Comparison of ENCODE assay signal across 27 cellular contexts in genomic region chr5:87645241-87645640, GRCh38.
DNase-seq lines count a peak whose midpoint lies in the region; ATAC-seq and TF ChIP-seq lines count a peak whose summit lies in the region.
"Had no signal": no experiment of that assay in that cellular context is flagged by ENCODE, and none has a peak within 500 bp of the region (broad histone marks: within the 10 kb centered on the region; RNA-seq: fewer than 3 reads in every experiment).

No MANE protein-coding gene starts in this region.

- H3K27me3 ChIP-seq in mammary epithelial cell (ENCODE audit: insufficient read depth, low read length) (no peaks in the 10 kb centered on the region), breast epithelium (no peaks in the 10 kb centered on the region), layer of hippocampus (ENCODE audit: control insufficient read depth, insufficient read depth, low read length) (no peaks in the 10 kb centered on the region)
- H3K27me3 ChIP-seq: cardiac muscle cell, spleen, uterus had no signal

- no peaks in the 10 kb centered on the region for H3K36me3 ChIP-seq in mammary epithelial cell (ENCODE audit: insufficient read depth, low read length)
- no peaks in the 10 kb centered on the region for H3K36me3 ChIP-seq in breast epithelium
- H3K36me3 ChIP-seq: cardiac muscle cell, spleen, thoracic aorta, uterus, WERI-Rb-1 had no signal

- H3K4me3 ChIP-seq in mammary epithelial cell (replicated peaks in 1 of 3; ENCODE audit: insufficient read depth in 1 of 3, low read depth in 2 of 3, low read length in 3 of 3) (peak overlapping the region in 1 of 3 experiments; percentile 27), breast epithelium (no peak overlapping the region)
- H3K4me3 ChIP-seq: cardiac muscle cell, PC-9, spleen, thoracic aorta, uterus had no signal

- intact Hi-C loops in mammary epithelial cell (cut with micrococcal nuclease) (no loop called here), breast epithelium (cut with DNase I; ENCODE audit: low total_unique reads) (no loop called here)

- H2AFZ ChIP-seq in mammary epithelial cell (ENCODE audit: low read depth, low read length): no peak overlapping the region
- H2AFZ ChIP-seq: PC-9 had no signal

- TF ChIP-seq POLR2A in breast epithelium (IDR thresholded peaks at IDR 0.05): no peak

- 3% methylated on average over 3 of the region's 3 CpGs for WGBS in mammary epithelial cell (ENCODE audit: low coverage, missing lambda C conversion rate)

- H3K9me3 ChIP-seq in mammary epithelial cell (replicated peaks; ENCODE audit: insufficient read depth, low read length) (no peaks in the 10 kb centered on the region), breast epithelium (no peaks in the 10 kb centered on the region)
- H3K9me3 ChIP-seq: spleen, thoracic aorta, uterus had no signal

- CTCF ChIA-PET in mammary epithelial cell (lab: Charles Lee; ENCODE audit: low non-redundant PET): no interaction called here

- DNase-seq in mammary epithelial cell (peak; percentile 6), breast epithelium (ENCODE audit: low spot score in 2 of 2) (no peak), NCI-H774 (lab: John Stamatoyannopoulos, UW) (peak; percentile 5), A172 (ENCODE audit: low spot score) (no peak), islet precursor cell (no peak)
- DNase-seq: activated CD4-positive, alpha-beta T cell treated with anti-CD3 and anti-CD28 coated beads, Interleukin-2, amount 50 U/mL, for 1 hour; activated CD8-positive, alpha-beta memory T cell treated with anti-CD3 and anti-CD28 coated beads, Interleukin-2, amount 10 ng/mL, durations not matched to agents 7 days and 5 days; activated naive CD4-positive, alpha-beta T cell treated with anti-CD3 and anti-CD28 coated beads, Interleukin-2, amount 50 U/mL, for 16 hours; activated T-cell treated with anti-CD3 and anti-CD28 coated beads, Interleukin-2, amount 50 U/mL, for 72 hours; Karpas-422; MV-4-11; NCI-H1930; NCI-H345; nucleus accumbens; PC-9; Right ventricle myocardium superior; spleen; stimulated activated CD4-positive, alpha-beta T cell treated with anti-CD3 and anti-CD28 coated beads, Interleukin-4, amount 100 ng/mL, for 1 hour; T-helper 9 cell; uterus; WERI-Rb-1 had no signal

- no peaks in the 10 kb centered on the region for H4K20me1 ChIP-seq in mammary epithelial cell (ENCODE audit: insufficient read depth, low read length)

- H3K27ac ChIP-seq in mammary epithelial cell (ENCODE audit: insufficient read depth, low read depth, low read length): no peak overlapping the region
- H3K27ac ChIP-seq in breast epithelium: peak overlapping the region in 1 of 2 donors; percentile 22
- peak overlapping the region; percentile 62 for H3K27ac ChIP-seq in layer of hippocampus (ENCODE audit: low read depth, low read length)
- H3K27ac ChIP-seq: cardiac muscle cell, PC-9, spleen, thoracic aorta, uterus, WERI-Rb-1 had no signal

- BruUV-seq in mammary epithelial cell (replicated peaks; lab: Mats Ljungman, UMichigan): no TSS peak

- H3K79me2 ChIP-seq in mammary epithelial cell (ENCODE audit: insufficient read depth, low read length): no peaks in the 10 kb centered on the region

- dilution Hi-C loops in mammary epithelial cell (cut with HindIII; ENCODE audit: low sequenced_read_pairs): no loop called here

- no peak for ATAC-seq in HG03342 (IDR thresholded peaks at IDR 0.05; ENCODE audit: unreplicated experiment)
- ATAC-seq in HG03571 (IDR thresholded peaks at IDR 0.05; ENCODE audit: unreplicated experiment): no peak
- ATAC-seq: activated CD8-positive, alpha-beta memory T cell treated with anti-CD3 and anti-CD28 coated beads, Interleukin-2, amount 10 ng/mL, durations not matched to agents 7 days and 5 days; activated T-cell treated with anti-CD3 and anti-CD28 coated beads, Interleukin-2, amount 50 U/mL, for 72 hours; stimulated activated memory B cell treated with anti-CD40 and anti-IgM and Interleukin-4, amounts not matched to agents 10 μg/mL and 1 μg/mL and 100 μg/mL, for 72 hours had no signal

- TF ChIP-seq CTCF in mammary epithelial cell (conservative IDR thresholded peaks at IDR 0.05 in 1 of 2, IDR thresholded peaks at IDR 0.05 in 1 of 2; ENCODE audit: extremely low read depth in 1 of 2, insufficient read depth in 1 of 2, low read depth in 1 of 2, low read length in 2 of 2) (no peak), breast epithelium (IDR thresholded peaks at IDR 0.05) (no peak)

- peaks cover 3% of the 10 kb centered on the region for H3K4me1 ChIP-seq in mammary epithelial cell (ENCODE audit: insufficient read depth, low read length)
- H3K4me1 ChIP-seq in breast epithelium: no peaks in the 10 kb centered on the region
- H3K4me1 ChIP-seq: spleen, uterus had no signal

- H3K4me2 ChIP-seq in mammary epithelial cell (ENCODE audit: insufficient read depth, low read depth, low read length): peak overlapping the region; percentile 42
- H3K4me2 ChIP-seq: PC-9 had no signal

- no peak overlapping the region for H3K9ac ChIP-seq in mammary epithelial cell (ENCODE audit: insufficient read depth, low read length)

- in situ Hi-C loops in mammary epithelial cell (cut with MboI; ENCODE audit: low sequenced_read_pairs in 2 of 2): no loop called here

Comparison
In these comparisons a context has a peak if more than half of its experiments do, and no peak if none do; other contexts are left out.
1. DNase-seq: peak in mammary epithelial cell (single experiment) and NCI-H774 (single experiment); none in breast epithelium (0 of 2), A172 (single experiment) and islet precursor cell (single experiment).